ENCODE assay signal across 14 cellular contexts in genomic region chr6:7157752-7158616, GRCh38. TPM values are rescaled to one million over a fixed set of nuclear protein-coding genes. Genes with fewer than 3 reads are reported as not detected.
A peak's percentile ranks its signal among the peaks of the same experiment; 100 is the strongest.
DNase-seq lines count a peak whose midpoint lies in the region; ATAC-seq, FAIRE-seq and TF ChIP-seq lines count a peak whose summit lies in the region.
"Had no signal": no experiment of that assay in that cellular context is flagged by ENCODE, and none has a peak within 500 bp of the region (broad histone marks: within the 10 kb centered on the region; RNA-seq: fewer than 3 reads in every experiment).

No MANE protein-coding gene starts in this region.

- peak; percentile 34 to 53 (median 53); a peak in 5 of 6 replicates for TF ChIP-seq CTCF in K562 (IDR thresholded peaks at IDR 0.05 in 2 of 3, conservative IDR thresholded peaks at IDR 0.05 in 1 of 3; ENCODE audit: insufficient read depth in 2 of 3, low read depth in 1 of 3, low read length in 3 of 3)

- H2BK5ac ChIP-seq in mesendoderm (ENCODE audit: low read length): no peak overlapping the region

- H2BK120ac ChIP-seq in mesendoderm (ENCODE audit: low read depth, low read length): no peak overlapping the region

- intact Hi-C loops in K562 (cut with micrococcal nuclease): no loop called here
- intact Hi-C loops in posterior vena cava (cut with DNase I): no loop called here

- peaks cover 4% of the 10 kb centered on the region; the same call in 1 of the 2 replicates for H4K20me1 ChIP-seq in K562 (replicated peaks; ENCODE audit: control insufficient read depth, insufficient read depth, low read length)

- 0 out of 2 replicates have a peak, but pooled peaks cover 2% of the 10 kb centered on the region for H3K36me3 ChIP-seq in HUES48 (ENCODE audit: control insufficient read depth, insufficient read depth, low read length)
- peaks cover 58% of the 10 kb centered on the region for H3K36me3 ChIP-seq in K562 (ENCODE audit: control insufficient read depth, insufficient read depth, low read length)
- H3K36me3 ChIP-seq in mesendoderm (ENCODE audit: control insufficient read depth, insufficient read depth, low read length): no peaks in the 10 kb centered on the region
- H3K36me3 ChIP-seq: thoracic aorta had no signal

- 58% methylated on average over 6 of the region's 6 CpGs for WGBS in K562 (ENCODE audit: insufficient coverage, low coverage, missing lambda C conversion rate)
- no CpG with 5 or more reads among the region's 6 CpGs for WGBS in mesendoderm (ENCODE audit: extremely low coverage, insufficient coverage, low lambda C conversion rate)

- no peaks in the 10 kb centered on the region for H3K9me1 ChIP-seq in K562 (ENCODE audit: control insufficient read depth, insufficient read depth, low read length)

- H3K4ac ChIP-seq in mesendoderm (ENCODE audit: low read depth, low read length): peak overlapping the region; percentile 10

- TF ChIP-seq EP300 in K562 (IDR thresholded peaks at IDR 0.05; ENCODE audit: low read length): no peak

- H3K4me1 ChIP-seq in HUES48 (ENCODE audit: control insufficient read depth, insufficient read depth, low read length) (peaks cover 38% of the 10 kb centered on the region), K562 (replicated peaks in 1 of 2; ENCODE audit: control insufficient read depth in 2 of 2, insufficient read depth in 2 of 2, low read length in 2 of 2) (peaks cover 25 to 71% of the 10 kb centered on the region in 2 experiments; a peak in 4 of 5 replicates), mesendoderm (ENCODE audit: control insufficient read depth, low read depth, low read length) (peaks cover 7% of the 10 kb centered on the region)

- peak overlapping the region; percentile 32 for H3K18ac ChIP-seq in mesendoderm (ENCODE audit: low read length)

- in situ Hi-C loops in K562 (cut with MboI): no loop called here

- H3K79me2 ChIP-seq in K562 (ENCODE audit: control insufficient read depth, insufficient read depth, low read length): peaks cover 100% of the 10 kb centered on the region
- peaks cover 44% of the 10 kb centered on the region for H3K79me2 ChIP-seq in mesendoderm (ENCODE audit: control insufficient read depth, insufficient read depth, low read length)

- no peak overlapping the region for H3K56ac ChIP-seq in mesendoderm (ENCODE audit: low read length)

- H2BK15ac ChIP-seq in mesendoderm (replicated peaks; ENCODE audit: low read depth): no peak overlapping the region

- no TSS peak for BruUV-seq in K562 (replicated peaks; lab: Mats Ljungman, UMichigan)

- H3K4me3 ChIP-seq in HUES48 (ENCODE audit: low read depth, low read length): no peak overlapping the region
- no peak overlapping the region for H3K4me3 ChIP-seq in K562
- H3K4me3 ChIP-seq in mesendoderm (ENCODE audit: low read length): no peak overlapping the region
- H3K4me3 ChIP-seq: thoracic aorta had no signal

- peak; percentile 11 for FAIRE-seq in K562 (lab: Jason Lieb, UNC)
- FAIRE-seq: bronchial epithelial cell, GM18507 had no signal

- H3K9ac ChIP-seq in HUES48 (ENCODE audit: low read depth, low read length) (no peak overlapping the region; the same call in 1 of the 2 replicates), K562 (ENCODE audit: insufficient read depth in 1 of 2, low read depth in 2 of 2, low read length in 2 of 2) (peak overlapping the region in 1 of 2 experiments; percentile 29; a peak in 1 of 4 replicates), mesendoderm (ENCODE audit: low read length) (no peak overlapping the region)

- no peak overlapping the region for H4K8ac ChIP-seq in mesendoderm (ENCODE audit: low read depth, low read length)

- H3K27ac ChIP-seq in HUES48 (ENCODE audit: low read depth, low read length) (peak overlapping the region; percentile 21), K562 (ENCODE audit: extremely low read depth, low read depth, low read length) (peak overlapping the region; percentile 21; the same call in 2 of the 3 replicates), mesendoderm (ENCODE audit: low read depth, low read length) (no peak overlapping the region)
- H3K27ac ChIP-seq: thoracic aorta had no signal

- CTCF ChIA-PET in K562 (lab: Yijun Ruan, JAX; ENCODE audit: low intra/inter-chr PET ratio): no interaction called here

- no peak for TF ChIP-seq POLR2A in K562 (conservative IDR thresholded peaks at IDR 0.05)

- H2AK5ac ChIP-seq in mesendoderm (ENCODE audit: low read length): no peak overlapping the region

- ATAC-seq in K562 (peak; percentile 56), GM18502 (IDR thresholded peaks at IDR 0.05; ENCODE audit: poor library complexity, unreplicated experiment) (no peak), GM19351 (IDR thresholded peaks at IDR 0.05; ENCODE audit: unreplicated experiment) (no peak)
- ATAC-seq: activated CD8-positive, alpha-beta T cell treated with anti-CD3 and anti-CD28 coated beads, Interleukin-2, amount 10 ng/mL, durations not matched to agents 7 days and 5 days had no signal

- H3K79me1 ChIP-seq in mesendoderm (ENCODE audit: low read length): peaks cover 27% of the 10 kb centered on the region

- H4K5ac ChIP-seq in mesendoderm (ENCODE audit: low read length): no peak overlapping the region

- no peak overlapping the region for H3K23ac ChIP-seq in mesendoderm (ENCODE audit: low read length)

- POLR2A ChIA-PET in K562 (lab: Yijun Ruan, JAX): interaction anchor here (0.6 to 2.4 kb wide), 7 partner anchors 8 to 267 kb away, joined by 3 to 19 read pairs (median 4); no protein-coding TSS in a partner anchor

- TF ChIP-seq RAD21 in K562 (CRISPR knock-in tag; conservative IDR thresholded peaks at IDR 0.05 in 1 of 2, IDR thresholded peaks at IDR 0.05 in 1 of 2): peak; percentile 21 to 55; a peak in 3 of 4 replicates

- H3K9me3 ChIP-seq in HUES48 (ENCODE audit: control insufficient read depth, insufficient read depth, low read length): no peaks in the 10 kb centered on the region
- H3K9me3 ChIP-seq in K562 (replicated peaks; ENCODE audit: control insufficient read depth, insufficient read depth, low read depth, low read length): no peaks in the 10 kb centered on the region
- H3K9me3 ChIP-seq: thoracic aorta had no signal

- DNase-seq in AG08395 (ENCODE audit: low spot score) (peak; percentile 45), K562 (ENCODE audit: extremely low read depth in 1 of 4, low spot score in 3 of 4) (peak in 1 of 4 experiments; percentile 40), mesendoderm (peak; percentile 78), superior temporal gyrus (ENCODE audit: extremely low spot score) (no peak), posterior vena cava (ENCODE audit: low spot score) (no peak)
- DNase-seq: activated CD8-positive, alpha-beta T cell treated with anti-CD3 and anti-CD28 coated beads, Interleukin-2, amount 10 ng/mL, durations not matched to agents 7 days and 5 days; NCI-H1436 treated with DMSO at 0.1 percent for 48 hours; SHP77 treated with DMSO at 0.1 percent for 48 hours had no signal

- H3K27me3 ChIP-seq in HUES48 (ENCODE audit: control insufficient read depth, insufficient read depth, low read length): no peaks in the 10 kb centered on the region
- no peaks in the 10 kb centered on the region for H3K27me3 ChIP-seq in K562 (ENCODE audit: control insufficient read depth in 2 of 2, insufficient read depth in 2 of 2, low read length in 2 of 2)
- no peaks in the 10 kb centered on the region for H3K27me3 ChIP-seq in mesendoderm (ENCODE audit: insufficient read depth, low read length, poor library complexity)

- no peak overlapping the region for H3K4me2 ChIP-seq in K562 (ENCODE audit: insufficient read depth, low read length)
- H3K4me2 ChIP-seq in mesendoderm (ENCODE audit: low read length): no peak overlapping the region

- no peak overlapping the region for H2AFZ ChIP-seq in K562 (ENCODE audit: low read depth, low read length)

TF ChIP-seq in K562, 482 proteins besides CTCF, POLR2A, EP300 and RAD21 (continues in another document):
- TF ChIP-seq CTBP1 (IDR thresholded peaks at IDR 0.05; ENCODE audit: borderline replicate concordance) (peak; percentile 44; the same call in 1 of the 2 replicates), CCAR2 (IDR thresholded peaks at IDR 0.05; ENCODE audit: low read depth, low read length) (no peak), ZNF263 (CRISPR knock-in tag; IDR thresholded peaks at IDR 0.05; ENCODE audit: borderline replicate concordance) (peak; percentile 78; the same call in 1 of the 2 replicates), JUND (IDR thresholded peaks at IDR 0.05; ENCODE audit: borderline replicate concordance, low read depth, low read length) (peak; percentile 17; the same call in 1 of the 2 replicates), JUND (tag; IDR thresholded peaks at IDR 0.05; ENCODE audit: borderline replicate concordance, low read depth, low read length) (no peak), SP2 (IDR thresholded peaks at IDR 0.05; ENCODE audit: extremely low read depth, low read depth, low read length, poor library complexity, severe bottlenecking) (no peak)

RNA-seq across cellular contexts. Expression of gene RREB1, which starts 50.2 kb away (rescaled TPM):
- 128 and 141 TPM in 2 replicates for total RNA-seq in K562 (2011; cell fraction: chromatin; rRNA removed; ENCODE audit: low replicate concordance)
- total RNA-seq in K562 (2011; cell fraction: nucleolus; rRNA removed): 88.6 and 91.1 TPM in 2 replicates
- total RNA-seq in K562 (2011; cell fraction: nucleoplasm; rRNA removed): 120 and 166 TPM in 2 replicates
- 19.3 and 34.7 TPM in 2 replicates for total RNA-seq in K562 (2014; rRNA removed)
- total RNA-seq in K562 (2014; rRNA removed; fragmentation: Illumina TruSeq; extraction: Trizol): 24.3 and 25.0 TPM in 2 replicates
- 21.9 and 22.1 TPM in 2 replicates for total RNA-seq in K562 (2015; rRNA removed; fragmentation: Illumina TruSeq; extraction: Trizol)
- total RNA-seq in K562 (2021): 64.2 and 65.7 TPM in 2 replicates
- polyA plus RNA-seq in K562 (2011; rRNA removed): 5.2 and 6.0 TPM in 2 replicates
- 5.6 and 6.8 TPM in 2 replicates for polyA plus RNA-seq in K562 (2011; cell fraction: cytosol; rRNA removed)
- 25.5 and 29.7 TPM in 2 replicates for polyA plus RNA-seq in K562 (2011; cell fraction: nucleus; rRNA removed)
- 20.6 and 20.9 TPM in 2 replicates for polyA plus RNA-seq in K562 (2012)
- 23.6 and 25.9 TPM in 2 replicates for polyA plus RNA-seq in K562 (2014; fragmentation: Illumina TruSeq; extraction: Trizol)
- 1 to 10 TPM; 3.3 to 4.8 TPM for polyA plus RNA-seq in K562 (2014; fragmentation: Nextera tagmentation; extraction: Ambion mirVana)
- 15.6 and 19.6 TPM in 2 replicates for polyA plus RNA-seq in K562 (2014; rRNA removed)
- 42.2 and 45.2 TPM in 2 replicates for polyA minus RNA-seq in K562 (2011; rRNA and poly(A)+ RNA removed)
- 34.1 and 47.8 TPM in 2 replicates for polyA minus RNA-seq in K562 (2011; cell fraction: cytosol; rRNA and poly(A)+ RNA removed)
- 48.1 and 74.3 TPM in 2 replicates for polyA minus RNA-seq in K562 (2011; cell fraction: nucleus; rRNA and poly(A)+ RNA removed)
- polyA plus RNA-seq in mesendoderm (2013, experiment 1 of 2): 12.6 TPM
- polyA plus RNA-seq in mesendoderm (2013, experiment 2 of 2): 12.0 TPM
- total RNA-seq in posterior vena cava: 10 to 100 TPM; 28.8 to 31.8 TPM

Comparison
In these comparisons a context has a peak if more than half of its experiments do, and no peak if none do; other contexts are left out.
1. DNase-seq: peak in AG08395 (single experiment) and mesendoderm (single experiment); none in superior temporal gyrus (single experiment) and posterior vena cava (single experiment).